1 cellular context compared by ENCODE assay signal in the genomic region with DNA sequence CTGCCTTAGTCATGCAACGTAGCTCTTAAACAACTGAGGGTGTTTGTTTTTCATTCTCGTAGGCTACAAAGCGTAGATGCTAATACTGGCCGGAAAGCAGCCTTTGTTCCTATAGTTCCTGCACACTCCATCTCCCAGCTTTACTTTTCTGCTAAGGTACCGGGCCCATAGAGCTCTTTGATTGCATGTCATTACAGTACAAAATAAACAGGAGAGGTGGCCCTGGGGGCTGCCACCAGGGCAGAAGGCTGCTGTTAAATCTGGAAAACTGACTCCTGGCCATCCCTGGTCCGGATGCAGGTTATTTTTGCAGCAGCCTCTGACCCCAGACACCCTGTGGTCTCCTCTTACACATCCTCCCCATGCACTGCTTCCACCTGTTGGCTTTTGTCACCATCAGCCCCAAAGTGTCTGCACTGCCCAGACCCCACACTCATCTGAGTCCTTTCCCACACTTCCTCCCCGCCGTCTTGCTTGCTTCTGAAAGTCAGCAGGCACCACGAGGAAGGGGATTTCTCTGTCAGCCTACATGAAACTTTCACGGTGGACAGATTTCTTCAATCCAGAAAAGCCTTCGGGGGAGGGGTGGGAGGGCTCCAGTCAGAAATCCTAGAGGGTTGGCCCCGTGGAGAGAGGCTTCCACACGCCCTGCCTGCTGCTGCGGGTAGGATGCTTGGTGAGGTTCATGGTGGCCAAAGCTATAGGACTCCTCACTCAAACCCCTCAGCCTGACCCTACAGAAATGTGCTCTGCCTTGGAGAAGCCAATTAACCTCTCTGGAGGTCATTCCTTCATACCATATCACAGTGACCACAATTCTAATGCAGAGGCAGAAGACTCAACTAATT.
TF ChIP-seq lines count a peak whose summit lies in the region.

No MANE protein-coding gene starts in this region.

TF ChIP-seq in H1, 55 proteins besides CTCF, POLR2A, EP300 and RAD21:
- no peak for TF ChIP-seq RBBP5 (IDR thresholded peaks at IDR 0.05; ENCODE audit: borderline replicate concordance, low read depth, low read length)
- TF ChIP-seq SUZ12 (IDR thresholded peaks at IDR 0.05; ENCODE audit: low read length), result no peak
- TF ChIP-seq, protein P1, sequence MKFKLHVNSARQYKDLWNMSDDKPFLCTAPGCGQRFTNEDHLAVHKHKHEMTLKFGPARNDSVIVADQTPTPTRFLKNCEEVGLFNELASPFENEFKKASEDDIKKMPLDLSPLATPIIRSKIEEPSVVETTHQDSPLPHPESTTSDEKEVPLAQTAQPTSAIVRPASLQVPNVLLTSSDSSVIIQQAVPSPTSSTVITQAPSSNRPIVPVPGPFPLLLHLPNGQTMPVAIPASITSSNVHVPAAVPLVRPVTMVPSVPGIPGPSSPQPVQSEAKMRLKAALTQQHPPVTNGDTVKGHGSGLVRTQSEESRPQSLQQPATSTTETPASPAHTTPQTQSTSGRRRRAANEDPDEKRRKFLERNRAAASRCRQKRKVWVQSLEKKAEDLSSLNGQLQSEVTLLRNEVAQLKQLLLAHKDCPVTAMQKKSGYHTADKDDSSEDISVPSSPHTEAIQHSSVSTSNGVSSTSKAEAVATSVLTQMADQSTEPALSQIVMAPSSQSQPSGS (IDR thresholded peaks at IDR 0.05; ENCODE audit: low read length), result no peak
- TF ChIP-seq RNF2 (IDR thresholded peaks at IDR 0.05; ENCODE audit: borderline replicate concordance, low read depth, low read length, missing control alignments, poor library complexity, severe bottlenecking), result no peak
- TF ChIP-seq KDM1A (IDR thresholded peaks at IDR 0.05; ENCODE audit: borderline replicate concordance, low read length), result no peak
- no peak for TF ChIP-seq CHD1 (IDR thresholded peaks at IDR 0.05; ENCODE audit: low read depth, low read length)
- no peak for TF ChIP-seq TAF7 (optimal IDR thresholded peaks at IDR 0.05; ENCODE audit: borderline replicate concordance, low read depth, low read length)
- no peak for TF ChIP-seq ASH2L (IDR thresholded peaks at IDR 0.05; ENCODE audit: low read length)
- no peak for TF ChIP-seq SRF (IDR thresholded peaks at IDR 0.05; ENCODE audit: low read depth, low read length)
- TF ChIP-seq, protein P2, sequence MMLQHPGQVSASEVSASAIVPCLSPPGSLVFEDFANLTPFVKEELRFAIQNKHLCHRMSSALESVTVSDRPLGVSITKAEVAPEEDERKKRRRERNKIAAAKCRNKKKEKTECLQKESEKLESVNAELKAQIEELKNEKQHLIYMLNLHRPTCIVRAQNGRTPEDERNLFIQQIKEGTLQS (IDR thresholded peaks at IDR 0.05; ENCODE audit: insufficient read depth, low read depth, low read length), result no peak
- no peak for TF ChIP-seq JUND (IDR thresholded peaks at IDR 0.05; ENCODE audit: low read length)
- no peak for TF ChIP-seq POU5F1 (IDR thresholded peaks at IDR 0.05; ENCODE audit: low read depth, low read length)
- TF ChIP-seq, protein P3, sequence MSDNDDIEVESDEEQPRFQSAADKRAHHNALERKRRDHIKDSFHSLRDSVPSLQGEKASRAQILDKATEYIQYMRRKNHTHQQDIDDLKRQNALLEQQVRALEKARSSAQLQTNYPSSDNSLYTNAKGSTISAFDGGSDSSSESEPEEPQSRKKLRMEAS (IDR thresholded peaks at IDR 0.05), result no peak
- TF ChIP-seq SIN3A (conservative IDR thresholded peaks at IDR 0.05 in 1 of 2, IDR thresholded peaks at IDR 0.05 in 1 of 2; ENCODE audit: low read depth in 1 of 2, low read length in 2 of 2), result no peak
- TF ChIP-seq, protein P4, sequence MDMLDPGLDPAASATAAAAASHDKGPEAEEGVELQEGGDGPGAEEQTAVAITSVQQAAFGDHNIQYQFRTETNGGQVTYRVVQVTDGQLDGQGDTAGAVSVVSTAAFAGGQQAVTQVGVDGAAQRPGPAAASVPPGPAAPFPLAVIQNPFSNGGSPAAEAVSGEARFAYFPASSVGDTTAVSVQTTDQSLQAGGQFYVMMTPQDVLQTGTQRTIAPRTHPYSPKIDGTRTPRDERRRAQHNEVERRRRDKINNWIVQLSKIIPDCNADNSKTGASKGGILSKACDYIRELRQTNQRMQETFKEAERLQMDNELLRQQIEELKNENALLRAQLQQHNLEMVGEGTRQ (IDR thresholded peaks at IDR 0.05; ENCODE audit: low read length), result no peak
- no peak for TF ChIP-seq BACH1 (IDR thresholded peaks at IDR 0.05; ENCODE audit: low read length)
- TF ChIP-seq CHD2 (IDR thresholded peaks at IDR 0.05; ENCODE audit: low read length), result no peak
- TF ChIP-seq POLR2AphosphoS5 (IDR thresholded peaks at IDR 0.05; ENCODE audit: low read depth, low read length), result no peak
